ENCODE assay signal across 11 cellular contexts in the genomic region with DNA sequence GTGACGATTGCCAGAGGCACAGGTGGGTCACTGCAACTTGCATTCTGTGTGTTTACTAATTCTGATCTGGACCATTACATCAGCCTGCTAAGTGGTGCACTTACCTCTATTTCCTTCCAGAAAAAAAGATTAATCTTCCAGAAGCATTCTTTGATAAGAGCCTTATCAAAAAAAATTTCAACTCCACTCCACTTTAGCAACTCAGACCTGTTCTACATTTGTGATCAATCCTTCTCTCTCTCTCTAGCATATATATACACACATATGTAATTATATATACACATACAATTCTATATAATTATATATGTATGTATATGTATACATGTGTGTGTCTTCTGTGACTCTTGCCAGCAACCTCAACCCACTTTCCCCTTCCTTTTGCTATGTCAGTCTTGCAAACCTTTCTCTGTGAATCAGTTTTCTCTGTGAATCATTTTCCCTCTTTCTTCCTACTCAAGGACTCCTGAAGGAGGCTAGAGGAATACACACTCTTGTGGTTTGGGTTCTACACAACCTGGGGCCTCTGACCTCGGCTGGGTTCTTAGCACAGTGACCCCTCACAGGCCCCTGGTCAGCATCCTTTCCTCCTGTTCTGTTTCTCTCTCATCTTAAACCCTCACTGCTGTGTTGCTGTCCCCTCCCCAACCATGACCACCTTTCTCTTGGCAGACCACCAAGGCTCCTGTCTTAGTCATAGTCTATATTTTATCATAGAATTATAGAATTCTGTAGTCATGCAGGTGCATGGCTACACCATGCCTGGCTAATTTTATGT.
A peak's percentile ranks its signal among the peaks of the same experiment; 100 is the strongest.
DNase-seq lines count a peak whose midpoint lies in the region; ATAC-seq, FAIRE-seq and TF ChIP-seq lines count a peak whose summit lies in the region.
"Had no signal": no experiment of that assay in that cellular context is flagged by ENCODE, and none has a peak within 500 bp of the region (broad histone marks: within the 10 kb centered on the region; RNA-seq: fewer than 3 reads in every experiment).

No MANE protein-coding gene starts in this region.

- H3K4me1 ChIP-seq in adrenal gland (replicated peaks in 1 of 2), result peaks cover 15 to 28% of the 10 kb centered on the region in 2 donors
- peaks cover 56% of the 10 kb centered on the region for H3K4me1 ChIP-seq in keratinocyte (ENCODE audit: control insufficient read depth, extremely low read depth, insufficient read depth, low read length)
- H3K4me1 ChIP-seq in stomach, result peaks cover 11 to 42% (median 29%) of the 10 kb centered on the region in 4 donors

- dilution Hi-C loops in keratinocyte (cut with MboI; ENCODE audit: extremely low pct_ligation_motif_present, low sequenced_read_pairs), result no loop called here

- no peak overlapping the region for H2AFZ ChIP-seq in keratinocyte (ENCODE audit: control insufficient read depth, low read length)

- H3K4me1 Mint-ChIP-seq in stimulated activated naive B cell treated with anti-CD40 and anti-IgM and Interleukin-4, amounts not matched to agents 10 μg/mL and 1 μg/mL and 100 μg/mL, for 72 hours, result peaks cover 18 to 25% of the 10 kb centered on the region in 2 donors

- 70 to 81% (median 76%) methylated on average over 2 of the region's 2 CpGs for WGBS in adrenal gland, 4 donors
- 48 to 73% (median 59%) methylated on average over 2 of the region's 2 CpGs for WGBS in stomach, 5 donors

- H3K27me3 Mint-ChIP-seq in stimulated activated naive B cell treated with anti-CD40 and anti-IgM and Interleukin-4, amounts not matched to agents 10 μg/mL and 1 μg/mL and 100 μg/mL, for 72 hours, result no peaks in the 10 kb centered on the region
- H3K27me3 Mint-ChIP-seq: activated CD4-positive, alpha-beta memory T cell treated with anti-CD3 and anti-CD28 coated beads for 36 hours had no signal

- no peak overlapping the region for H3K27ac Mint-ChIP-seq in stimulated activated naive B cell treated with anti-CD40 and anti-IgM and Interleukin-4, amounts not matched to agents 10 μg/mL and 1 μg/mL and 100 μg/mL, for 72 hours
- H3K27ac Mint-ChIP-seq: activated CD4-positive, alpha-beta memory T cell treated with anti-CD3 and anti-CD28 coated beads for 36 hours had no signal

- peak; percentile 13 for FAIRE-seq in keratinocyte (lab: Jason Lieb, UNC)
- FAIRE-seq: A204.1 had no signal

- no peaks in the 10 kb centered on the region for H3K27me3 ChIP-seq in adrenal gland
- H3K27me3 ChIP-seq in keratinocyte (ENCODE audit: control insufficient read depth, extremely low read depth, insufficient read depth, low read length), result no peaks in the 10 kb centered on the region
- H3K27me3 ChIP-seq in stomach, result no peaks in the 10 kb centered on the region

- peaks cover 3% of the 10 kb centered on the region for H3K9me1 ChIP-seq in keratinocyte (ENCODE audit: control insufficient read depth, extremely low read depth, insufficient read depth, low read length)

- H3K4me3 Mint-ChIP-seq in stimulated activated naive B cell treated with anti-CD40 and anti-IgM and Interleukin-4, amounts not matched to agents 10 μg/mL and 1 μg/mL and 100 μg/mL, for 72 hours, result no peak overlapping the region
- H3K4me3 Mint-ChIP-seq: activated CD4-positive, alpha-beta memory T cell treated with anti-CD3 and anti-CD28 coated beads for 36 hours had no signal

- H3K27ac ChIP-seq in adrenal gland (peak overlapping the region in 4 of 5 donors; percentile 54 to 96 (median 79)), keratinocyte (ENCODE audit: control insufficient read depth, insufficient read depth, low read length) (peak overlapping the region; percentile 91), stomach (peak overlapping the region; percentile 61 to 85 (median 77))

- H3K36me3 ChIP-seq in adrenal gland (replicated peaks in 1 of 2) (no peaks in the 10 kb centered on the region), keratinocyte (ENCODE audit: control insufficient read depth in 2 of 2, extremely low read depth in 1 of 2, insufficient read depth in 2 of 2, low read length in 2 of 2) (no peaks in the 10 kb centered on the region), stomach (no peaks in the 10 kb centered on the region)

- H3K4me3 ChIP-seq in adrenal gland (no peak overlapping the region), keratinocyte (ENCODE audit: control insufficient read depth in 2 of 3, extremely low read depth in 1 of 3, insufficient read depth in 2 of 3, low read depth in 1 of 3, low read length in 3 of 3) (peak overlapping the region in 2 of 3 experiments; percentile 28 to 40), stomach (peak overlapping the region in 2 of 4 donors; percentile 14 to 22)

- peaks cover 5 to 9% of the 10 kb centered on the region in 2 donors for H3K36me3 Mint-ChIP-seq in stimulated activated naive B cell treated with anti-CD40 and anti-IgM and Interleukin-4, amounts not matched to agents 10 μg/mL and 1 μg/mL and 100 μg/mL, for 72 hours
- H3K36me3 Mint-ChIP-seq: activated CD4-positive, alpha-beta memory T cell treated with anti-CD3 and anti-CD28 coated beads for 36 hours had no signal

- no peaks in the 10 kb centered on the region for H4K20me1 ChIP-seq in keratinocyte (ENCODE audit: control insufficient read depth, extremely low read depth, insufficient read depth, low read length)

- H3K4me2 ChIP-seq in keratinocyte (ENCODE audit: control insufficient read depth, extremely low read depth, insufficient read depth, low read depth, low read length), result peak overlapping the region; percentile 87

- ATAC-seq in activated CD4-positive, CD25-positive, alpha-beta regulatory T cell treated with anti-CD3 and anti-CD28 coated beads, Interleukin-2, amount 50 U/mL, for 24 hours, result peak; percentile 32 to 39
- ATAC-seq in stimulated activated naive B cell treated with anti-CD40 and anti-IgM and Interleukin-4, amounts not matched to agents 10 μg/mL and 1 μg/mL and 100 μg/mL, for 72 hours (replicated peaks), result no peak

- DNase-seq in activated CD4-positive, CD25-positive, alpha-beta regulatory T cell (lab: John Stamatoyannopoulos, UW), result no peak
- DNase-seq in adrenal gland, result no peak
- peak; percentile 26 for DNase-seq in keratinocyte (ENCODE audit: low read depth, low spot score)
- DNase-seq in stomach, result no peak
- DNase-seq in NCI-H1694 treated with DMSO at 0.1 percent for 48 hours (lab: John Stamatoyannopoulos, UW), result no peak
- DNase-seq in stimulated activated naive B cell treated with anti-CD40 and anti-IgM and Interleukin-4, amounts not matched to agents 10 μg/mL and 1 μg/mL and 100 μg/mL, for 72 hours, result no peak
- DNase-seq in NCI-H446 (lab: John Stamatoyannopoulos, UW), result no peak
- DNase-seq: activated CD4-positive, alpha-beta memory T cell treated with anti-CD3 and anti-CD28 coated beads for 36 hours; NCI-H1694 had no signal

- TF ChIP-seq POLR2A in adrenal gland (IDR thresholded peaks at IDR 0.05), result no peak
- no peak for TF ChIP-seq POLR2A in stomach (IDR thresholded peaks at IDR 0.05)

- H3K9me3 Mint-ChIP-seq in stimulated activated naive B cell treated with anti-CD40 and anti-IgM and Interleukin-4, amounts not matched to agents 10 μg/mL and 1 μg/mL and 100 μg/mL, for 72 hours, result peaks cover 6 to 10% of the 10 kb centered on the region in 2 donors
- H3K9me3 Mint-ChIP-seq: activated CD4-positive, alpha-beta memory T cell treated with anti-CD3 and anti-CD28 coated beads for 36 hours had no signal

- TF ChIP-seq CTCF in adrenal gland (IDR thresholded peaks at IDR 0.05) (no peak), keratinocyte (optimal IDR thresholded peaks at IDR 0.05 in 1 of 3, IDR thresholded peaks at IDR 0.05 in 1 of 3, conservative IDR thresholded peaks at IDR 0.05 in 1 of 3; ENCODE audit: extremely low read depth in 1 of 3, insufficient read depth in 2 of 3, low read length in 3 of 3) (no peak), stomach (IDR thresholded peaks at IDR 0.05) (no peak)

- no peaks in the 10 kb centered on the region for H3K9me3 ChIP-seq in adrenal gland (replicated peaks in 1 of 3)
- peaks cover 4% of the 10 kb centered on the region for H3K9me3 ChIP-seq in keratinocyte (ENCODE audit: control insufficient read depth, low read depth, low read length)
- no peaks in the 10 kb centered on the region for H3K9me3 ChIP-seq in stomach

- H3K9ac ChIP-seq in keratinocyte (ENCODE audit: control insufficient read depth, extremely low read depth, insufficient read depth, low read length), result peak overlapping the region; percentile 63

- H3K79me2 ChIP-seq in keratinocyte (ENCODE audit: control insufficient read depth, insufficient read depth, low read length), result no peaks in the 10 kb centered on the region

- TF ChIP-seq EP300 in stomach (IDR thresholded peaks at IDR 0.05), result no peak

- intact Hi-C loops in adrenal gland (cut with DNase I), result no loop called here
- intact Hi-C loops in stomach (cut with DNase I; ENCODE audit: low total_unique reads), result no loop called here

Comparison
In these comparisons a context has a peak if more than half of its experiments do, and no peak if none do; other contexts are left out.
1. ATAC-seq: peak in activated CD4-positive, CD25-positive, alpha-beta regulatory T cell treated with anti-CD3 and anti-CD28 coated beads, Interleukin-2, amount 50 U/mL, for 24 hours (2 of 2); none in stimulated activated naive B cell treated with anti-CD40 and anti-IgM and Interleukin-4, amounts not matched to agents 10 μg/mL and 1 μg/mL and 100 μg/mL, for 72 hours (0 of 2).
2. H3K4me3 ChIP-seq: peak in keratinocyte (2 of 3); none in adrenal gland (0 of 4).
3. Peak in every context shown above with its lines, with median percentiles within 50 percentile points of each other: H3K27ac ChIP-seq.